ENCODE assay signal across 8 cellular contexts in genomic region chr6:18400831-18401446, GRCh38. TPM values are rescaled to one million over a fixed set of nuclear protein-coding genes. Genes with fewer than 3 reads are reported as not detected.
DNase-seq lines count a peak whose midpoint lies in the region; ATAC-seq and TF ChIP-seq lines count a peak whose summit lies in the region.

No MANE protein-coding gene starts in this region.

- H3K4me3 Mint-ChIP-seq in endodermal cell = no peak overlapping the region

- no peaks in the 10 kb centered on the region for H3K9me3 Mint-ChIP-seq in endodermal cell

- H3K9me3 ChIP-seq in endodermal cell (ENCODE audit: control insufficient read depth, low read length) = no peaks in the 10 kb centered on the region
- H3K9me3 ChIP-seq in upper lobe of right lung = no peaks in the 10 kb centered on the region

- no peak overlapping the region for H3K4me3 ChIP-seq in endodermal cell (ENCODE audit: low read length)
- H3K4me3 ChIP-seq in upper lobe of right lung = no peak overlapping the region

- H3K27me3 ChIP-seq in endodermal cell (ENCODE audit: control insufficient read depth, insufficient read depth, low read length, poor library complexity, severe bottlenecking) (no peaks in the 10 kb centered on the region), upper lobe of right lung (no peaks in the 10 kb centered on the region)

- no peaks in the 10 kb centered on the region for H3K27me3 Mint-ChIP-seq in endodermal cell (ENCODE audit: insufficient read depth)

- no peak overlapping the region for H3K9ac ChIP-seq in endodermal cell (ENCODE audit: extremely low read depth, low read length, poor library complexity, severe bottlenecking)

- ATAC-seq in GM18498 (IDR thresholded peaks at IDR 0.05; ENCODE audit: unreplicated experiment) (peak; percentile 90), GM21723 (IDR thresholded peaks at IDR 0.05; ENCODE audit: unreplicated experiment) (peak; percentile 95), upper lobe of right lung (peak; percentile 75)

- H3K27ac Mint-ChIP-seq in endodermal cell = peak overlapping the region; percentile 71

- TF ChIP-seq CTCF in endodermal cell (conservative IDR thresholded peaks at IDR 0.05) (no peak), upper lobe of right lung (IDR thresholded peaks at IDR 0.05) (no peak)

- 93 to 100% methylated on average over 2 of the region's 2 CpGs for WGBS in endodermal cell (ENCODE audit: insufficient coverage in 1 of 2, insufficient read length in 1 of 2), 2 experiments

- H3K36me3 ChIP-seq in endodermal cell (ENCODE audit: control insufficient read depth, insufficient read depth, low read length) = no peaks in the 10 kb centered on the region
- peaks cover 26% of the 10 kb centered on the region for H3K36me3 ChIP-seq in upper lobe of right lung

- H3K4me1 ChIP-seq in endodermal cell (ENCODE audit: control insufficient read depth, insufficient read depth, low read length) = no peaks in the 10 kb centered on the region
- peaks cover 13% of the 10 kb centered on the region for H3K4me1 ChIP-seq in upper lobe of right lung

- H3K27ac ChIP-seq in endodermal cell (ENCODE audit: low read depth, low read length) (no peak overlapping the region), upper lobe of right lung (peak overlapping the region; percentile 52), substantia nigra (ENCODE audit: low read depth, low read length, poor library complexity, severe bottlenecking) (no peak overlapping the region)

- peaks cover 18% of the 10 kb centered on the region for H3K4me1 Mint-ChIP-seq in endodermal cell

- peak; percentile 3 for DNase-seq in KG1 (lab: John Stamatoyannopoulos, UW)
- DNase-seq in endodermal cell = no peak
- no peak for DNase-seq in upper lobe of right lung
- DNase-seq in NCI-H2107 treated with DMSO at 0.1 percent for 48 hours (lab: John Stamatoyannopoulos, UW; ENCODE audit: unreplicated experiment) = no peak
- DNase-seq in substantia nigra (lab: John Stamatoyannopoulos, UW) = no peak
- no peak for DNase-seq in globus pallidus (ENCODE audit: low spot score)

- no peaks in the 10 kb centered on the region for H3K36me3 Mint-ChIP-seq in endodermal cell (ENCODE audit: low read depth)

- intact Hi-C loops in upper lobe of right lung (cut with DNase I) = no loop called here

RNA-seq across cellular contexts. Expression of gene RNF144B, which starts 13.8 kb away (rescaled TPM):
- total RNA-seq in endodermal cell (1 to 10 TPM; 1.4 to 1.5 TPM), upper lobe of right lung (82.4 TPM)
- polyA plus RNA-seq in endodermal cell (2013, experiment 1 of 2) = 0.53 TPM
- 0.75 TPM for polyA plus RNA-seq in endodermal cell (2013, experiment 2 of 2)

Comparison
In these comparisons a context has a peak if more than half of its experiments do, and no peak if none do; other contexts are left out.
1. RNA of gene RNF144B, which starts 13.8 kb away (total RNA-seq): 82.4 TPM in upper lobe of right lung (single experiment); 1.4 to 1.5 TPM in endodermal cell; every median in the first group is over 10 times any median in the second.
2. Peak in every context shown above with its lines, with median percentiles within 50 percentile points of each other: ATAC-seq.